Comparison of ENCODE assay signal across 1 cellular context in genomic region chr9:95771556-95772280, GRCh38.
TF ChIP-seq lines count a peak whose summit lies in the region.

No MANE protein-coding gene starts in this region.

TF ChIP-seq in HepG2, 621 proteins besides CTCF, POLR2A, EP300 and RAD21 (continued from another document and continues in another):
- TF ChIP-seq ZBTB37 (CRISPR knock-in tag; IDR thresholded peaks at IDR 0.05) (no peak), NCOA1 (CRISPR knock-in tag; IDR thresholded peaks at IDR 0.05) (no peak), FIP1L1 (IDR thresholded peaks at IDR 0.05; ENCODE audit: borderline replicate concordance, insufficient read depth, low read depth, low read length) (0 out of 2 replicates have a peak, but pooled peaks have one; percentile 37), ZHX1 (CRISPR knock-in tag; IDR thresholded peaks at IDR 0.05; ENCODE audit: low read depth) (0 out of 2 replicates have a peak, but pooled peaks have one; percentile 49), PHF5A (CRISPR knock-in tag; IDR thresholded peaks at IDR 0.05; ENCODE audit: low read depth, unreplicated experiment) (no peak), ZKSCAN8 (CRISPR knock-in tag; IDR thresholded peaks at IDR 0.05; ENCODE audit: borderline replicate concordance) (peak; percentile 45; the same call in 1 of the 2 replicates), ZBTB25 (CRISPR knock-in tag; IDR thresholded peaks at IDR 0.05) (peak; percentile 40; the same call in 1 of the 2 replicates), SALL2 (CRISPR knock-in tag; IDR thresholded peaks at IDR 0.05) (0 out of 2 replicates have a peak, but pooled peaks have one; percentile 21), SOX13 (IDR thresholded peaks at IDR 0.05) (peak; percentile 70; the same call in 1 of the 2 replicates), SOX13 (CRISPR knock-in tag; conservative IDR thresholded peaks at IDR 0.05 in 1 of 2, IDR thresholded peaks at IDR 0.05 in 1 of 2) (peak in 1 of 2 experiments; percentile 79; a peak in 2 of 4 replicates), NCOR1 (IDR thresholded peaks at IDR 0.05; ENCODE audit: borderline replicate concordance, low read length) (peak; percentile 42; the same call in 1 of the 2 replicates), CREB3 (CRISPR knock-in tag; IDR thresholded peaks at IDR 0.05) (no peak), ZC3H13 (CRISPR knock-in tag; IDR thresholded peaks at IDR 0.05) (peak; percentile 36; the same call in 1 of the 2 replicates), ZMYM3 (CRISPR knock-in tag; IDR thresholded peaks at IDR 0.05) (peak; percentile 35; the same call in 1 of the 2 replicates), ZC3H4 (CRISPR knock-in tag; IDR thresholded peaks at IDR 0.05; ENCODE audit: borderline replicate concordance) (peak; percentile 71; the same call in 1 of the 2 replicates), ZNF704 (CRISPR knock-in tag; IDR thresholded peaks at IDR 0.05; ENCODE audit: borderline replicate concordance) (no peak), MAZ (IDR thresholded peaks at IDR 0.05; ENCODE audit: borderline replicate concordance, low read depth, low read length) (no peak), MAZ (CRISPR knock-in tag; IDR thresholded peaks at IDR 0.05; ENCODE audit: low read depth) (peak; percentile 30; the same call in 1 of the 2 replicates), NR2C2 (CRISPR knock-in tag; IDR thresholded peaks at IDR 0.05; ENCODE audit: borderline replicate concordance) (0 out of 2 replicates have a peak, but pooled peaks have one; percentile 12), ZNF124 (CRISPR knock-in tag; IDR thresholded peaks at IDR 0.05) (0 out of 2 replicates have a peak, but pooled peaks have one; percentile 23), YEATS4 (CRISPR knock-in tag; IDR thresholded peaks at IDR 0.05; ENCODE audit: borderline replicate concordance) (0 out of 2 replicates have a peak, but pooled peaks have one; percentile 22), ZNF101 (CRISPR knock-in tag; IDR thresholded peaks at IDR 0.05; ENCODE audit: borderline replicate concordance, low read depth) (no peak), STAG1 (CRISPR knock-in tag; IDR thresholded peaks at IDR 0.05) (peak; percentile 4; the same call in 1 of the 2 replicates), E2F1 (CRISPR knock-in tag; IDR thresholded peaks at IDR 0.05) (peak; percentile 43; the same call in 1 of the 2 replicates), SOX5 (CRISPR knock-in tag; IDR thresholded peaks at IDR 0.05; ENCODE audit: borderline replicate concordance) (peak; percentile 68; the same call in 1 of the 2 replicates), KLF9 (CRISPR knock-in tag; IDR thresholded peaks at IDR 0.05; ENCODE audit: low read depth) (0 out of 2 replicates have a peak, but pooled peaks have one; percentile 35), MATR3 (CRISPR knock-in tag; IDR thresholded peaks at IDR 0.05) (no peak), MTA1 (CRISPR knock-in tag; IDR thresholded peaks at IDR 0.05; ENCODE audit: borderline replicate concordance) (peak; percentile 43; the same call in 1 of the 2 replicates), HNRNPUL1 (IDR thresholded peaks at IDR 0.05; ENCODE audit: low read depth, low read length) (no peak), SMARCC2 (IDR thresholded peaks at IDR 0.05) (no peak), MYPOP (CRISPR knock-in tag; IDR thresholded peaks at IDR 0.05) (0 out of 2 replicates have a peak, but pooled peaks have one; percentile 24), HDAC1 (CRISPR knock-in tag; IDR thresholded peaks at IDR 0.05) (peak; percentile 64), POLR2G (IDR thresholded peaks at IDR 0.05; ENCODE audit: low read depth, low read length) (peak; percentile 75), ZBTB20 (CRISPR knock-in tag; IDR thresholded peaks at IDR 0.05; ENCODE audit: borderline replicate concordance, low read depth) (peak; percentile 53; the same call in 1 of the 2 replicates), SALL1 (CRISPR knock-in tag; IDR thresholded peaks at IDR 0.05) (peak; percentile 71), RFX5 (IDR thresholded peaks at IDR 0.05; ENCODE audit: low read depth, low read length) (no peak), ZNF562 (CRISPR knock-in tag; IDR thresholded peaks at IDR 0.05; ENCODE audit: borderline replicate concordance) (no peak), ZNF382 (CRISPR knock-in tag; IDR thresholded peaks at IDR 0.05; ENCODE audit: borderline replicate concordance) (no peak), ZNF740 (CRISPR knock-in tag; IDR thresholded peaks at IDR 0.05) (no peak), ARHGAP35 (CRISPR knock-in tag; IDR thresholded peaks at IDR 0.05; ENCODE audit: borderline replicate concordance) (no peak)
- TF ChIP-seq, protein P1, sequence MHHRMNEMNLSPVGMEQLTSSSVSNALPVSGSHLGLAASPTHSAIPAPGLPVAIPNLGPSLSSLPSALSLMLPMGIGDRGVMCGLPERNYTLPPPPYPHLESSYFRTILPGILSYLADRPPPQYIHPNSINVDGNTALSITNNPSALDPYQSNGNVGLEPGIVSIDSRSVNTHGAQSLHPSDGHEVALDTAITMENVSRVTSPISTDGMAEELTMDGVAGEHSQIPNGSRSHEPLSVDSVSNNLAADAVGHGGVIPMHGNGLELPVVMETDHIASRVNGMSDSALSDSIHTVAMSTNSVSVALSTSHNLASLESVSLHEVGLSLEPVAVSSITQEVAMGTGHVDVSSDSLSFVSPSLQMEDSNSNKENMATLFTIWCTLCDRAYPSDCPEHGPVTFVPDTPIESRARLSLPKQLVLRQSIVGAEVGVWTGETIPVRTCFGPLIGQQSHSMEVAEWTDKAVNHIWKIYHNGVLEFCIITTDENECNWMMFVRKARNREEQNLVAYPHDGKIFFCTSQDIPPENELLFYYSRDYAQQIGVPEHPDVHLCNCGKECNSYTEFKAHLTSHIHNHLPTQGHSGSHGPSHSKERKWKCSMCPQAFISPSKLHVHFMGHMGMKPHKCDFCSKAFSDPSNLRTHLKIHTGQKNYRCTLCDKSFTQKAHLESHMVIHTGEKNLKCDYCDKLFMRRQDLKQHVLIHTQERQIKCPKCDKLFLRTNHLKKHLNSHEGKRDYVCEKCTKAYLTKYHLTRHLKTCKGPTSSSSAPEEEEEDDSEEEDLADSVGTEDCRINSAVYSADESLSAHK (CRISPR knock-in tag; IDR thresholded peaks at IDR 0.05; ENCODE audit: borderline replicate concordance): no peak
- TF ChIP-seq, protein P2, sequence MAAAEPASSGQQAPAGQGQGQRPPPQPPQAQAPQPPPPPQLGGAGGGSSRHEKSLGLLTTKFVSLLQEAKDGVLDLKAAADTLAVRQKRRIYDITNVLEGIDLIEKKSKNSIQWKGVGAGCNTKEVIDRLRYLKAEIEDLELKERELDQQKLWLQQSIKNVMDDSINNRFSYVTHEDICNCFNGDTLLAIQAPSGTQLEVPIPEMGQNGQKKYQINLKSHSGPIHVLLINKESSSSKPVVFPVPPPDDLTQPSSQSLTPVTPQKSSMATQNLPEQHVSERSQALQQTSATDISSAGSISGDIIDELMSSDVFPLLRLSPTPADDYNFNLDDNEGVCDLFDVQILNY (CRISPR knock-in tag; conservative IDR thresholded peaks at IDR 0.05): no peak
- TF ChIP-seq, protein P3, sequence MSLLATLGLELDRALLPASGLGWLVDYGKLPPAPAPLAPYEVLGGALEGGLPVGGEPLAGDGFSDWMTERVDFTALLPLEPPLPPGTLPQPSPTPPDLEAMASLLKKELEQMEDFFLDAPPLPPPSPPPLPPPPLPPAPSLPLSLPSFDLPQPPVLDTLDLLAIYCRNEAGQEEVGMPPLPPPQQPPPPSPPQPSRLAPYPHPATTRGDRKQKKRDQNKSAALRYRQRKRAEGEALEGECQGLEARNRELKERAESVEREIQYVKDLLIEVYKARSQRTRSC (CRISPR knock-in tag; IDR thresholded peaks at IDR 0.05; ENCODE audit: low read depth): no peak
- TF ChIP-seq, protein P4, sequence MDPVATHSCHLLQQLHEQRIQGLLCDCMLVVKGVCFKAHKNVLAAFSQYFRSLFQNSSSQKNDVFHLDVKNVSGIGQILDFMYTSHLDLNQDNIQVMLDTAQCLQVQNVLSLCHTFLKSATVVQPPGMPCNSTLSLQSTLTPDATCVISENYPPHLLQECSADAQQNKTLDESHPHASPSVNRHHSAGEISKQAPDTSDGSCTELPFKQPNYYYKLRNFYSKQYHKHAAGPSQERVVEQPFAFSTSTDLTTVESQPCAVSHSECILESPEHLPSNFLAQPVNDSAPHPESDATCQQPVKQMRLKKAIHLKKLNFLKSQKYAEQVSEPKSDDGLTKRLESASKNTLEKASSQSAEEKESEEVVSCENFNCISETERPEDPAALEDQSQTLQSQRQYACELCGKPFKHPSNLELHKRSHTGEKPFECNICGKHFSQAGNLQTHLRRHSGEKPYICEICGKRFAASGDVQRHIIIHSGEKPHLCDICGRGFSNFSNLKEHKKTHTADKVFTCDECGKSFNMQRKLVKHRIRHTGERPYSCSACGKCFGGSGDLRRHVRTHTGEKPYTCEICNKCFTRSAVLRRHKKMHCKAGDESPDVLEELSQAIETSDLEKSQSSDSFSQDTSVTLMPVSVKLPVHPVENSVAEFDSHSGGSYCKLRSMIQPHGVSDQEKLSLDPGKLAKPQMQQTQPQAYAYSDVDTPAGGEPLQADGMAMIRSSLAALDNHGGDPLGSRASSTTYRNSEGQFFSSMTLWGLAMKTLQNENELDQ (CRISPR knock-in tag; IDR thresholded peaks at IDR 0.05; ENCODE audit: borderline replicate concordance): no peak
